17 cellular contexts compared by ENCODE assay signal in genomic region chr1:53575948-53576305, GRCh38.
DNase-seq lines count a peak whose midpoint lies in the region; TF ChIP-seq lines count a peak whose summit lies in the region.
"Had no signal": no experiment of that assay in that cellular context is flagged by ENCODE, and none has a peak within 500 bp of the region (broad histone marks: within the 10 kb centered on the region; RNA-seq: fewer than 3 reads in every experiment).

No MANE protein-coding gene starts in this region.

- no peaks in the 10 kb centered on the region for H3K36me3 Mint-ChIP-seq in brain

- H3K9me3 ChIP-seq in BLaER1: no peaks in the 10 kb centered on the region
- no peaks in the 10 kb centered on the region for H3K9me3 ChIP-seq in Loucy (ENCODE audit: insufficient read depth, low read depth, low read length)
- no peaks in the 10 kb centered on the region for H3K9me3 ChIP-seq in neuronal stem cell (replicated peaks in 1 of 2; ENCODE audit: control insufficient read depth in 2 of 2, insufficient read depth in 1 of 2, low read depth in 1 of 2, low read length in 2 of 2)
- H3K9me3 ChIP-seq: MG63, SJSA1 had no signal

- peak overlapping the region; percentile 0 for H3K18ac ChIP-seq in neuronal stem cell (ENCODE audit: low read length)

- peak overlapping the region in 1 of 5 experiments; percentile 13 for H3K4me3 Mint-ChIP-seq in brain

- H3K4ac ChIP-seq in neuronal stem cell (ENCODE audit: low read length): no peak overlapping the region

- H3K27ac ChIP-seq in BLaER1 (no peak overlapping the region), neuronal stem cell (replicated peaks; ENCODE audit: low read length) (no peak overlapping the region)
- H3K27ac ChIP-seq: PC-9, SJSA1 had no signal

- no peaks in the 10 kb centered on the region for H3K36me3 ChIP-seq in BLaER1
- no peaks in the 10 kb centered on the region for H3K36me3 ChIP-seq in Loucy (ENCODE audit: insufficient read depth, low read length)
- H3K36me3 ChIP-seq in neuronal stem cell (replicated peaks in 1 of 2; ENCODE audit: control insufficient read depth in 2 of 2, insufficient read depth in 2 of 2, low read length in 2 of 2): no peaks in the 10 kb centered on the region
- H3K36me3 ChIP-seq: MG63, SJSA1 had no signal

- H3K9me3 Mint-ChIP-seq in brain: peaks cover 0 to 4% (median 0%) of the 10 kb centered on the region in 5 experiments

- H3K27me3 ChIP-seq in BLaER1 (no peaks in the 10 kb centered on the region), Loucy (ENCODE audit: insufficient read depth, low read length, poor library complexity, severe bottlenecking) (no peaks in the 10 kb centered on the region), neuronal stem cell (ENCODE audit: control insufficient read depth in 3 of 3, insufficient read depth in 3 of 3, low read depth in 1 of 3, low read length in 3 of 3) (peaks cover 0 to 29% (median 0%) of the 10 kb centered on the region in 3 experiments)
- H3K27me3 ChIP-seq: MG63, SJSA1 had no signal

- H4K20me1 ChIP-seq in BLaER1: peaks cover 41% of the 10 kb centered on the region
- H4K20me1 ChIP-seq in Loucy (ENCODE audit: insufficient read depth, low read length, poor library complexity, severe bottlenecking): no peaks in the 10 kb centered on the region

- no peaks in the 10 kb centered on the region for H3K9me2 ChIP-seq in Loucy (replicated peaks; ENCODE audit: low read depth, low read length)

- WGBS in neuronal stem cell (ENCODE audit: extremely low coverage in 2 of 2, insufficient read length in 2 of 2, insufficient replicate concordance in 1 of 2), 2 donors: no CpG with 5 or more reads among the region's 5 CpGs

- H3K79me1 ChIP-seq in neuronal stem cell (ENCODE audit: low read depth, low read length): no peaks in the 10 kb centered on the region

- no peak overlapping the region for H2BK120ac ChIP-seq in neuronal stem cell (ENCODE audit: low read depth, low read length)

- no peak overlapping the region for H2AK5ac ChIP-seq in neuronal stem cell (ENCODE audit: low read depth, low read length)

- peak overlapping the region; percentile 82 for H3K4me2 ChIP-seq in BLaER1
- peak overlapping the region; percentile 59 for H3K4me2 ChIP-seq in Loucy (ENCODE audit: low read depth, low read length, poor library complexity, severe bottlenecking)
- no peak overlapping the region for H3K4me2 ChIP-seq in neuronal stem cell (ENCODE audit: insufficient read depth, low read length, poor library complexity, severe bottlenecking)
- H3K4me2 ChIP-seq: PC-9 had no signal

- peak overlapping the region; percentile 37 to 91 (median 40) for H3K27ac Mint-ChIP-seq in brain

- H3K4me3 ChIP-seq in BLaER1 (no peak overlapping the region), Loucy (ENCODE audit: low read length, poor library complexity, severe bottlenecking) (no peak overlapping the region), neuronal stem cell (ENCODE audit: low read length in 2 of 2) (no peak overlapping the region)
- H3K4me3 ChIP-seq: MG63, PC-9, SJSA1 had no signal

- H3K23ac ChIP-seq in neuronal stem cell (ENCODE audit: low read depth, low read length, poor library complexity): no peak overlapping the region

- no peak overlapping the region for H3K9ac ChIP-seq in BLaER1
- H3K9ac ChIP-seq in Loucy (ENCODE audit: low read depth, low read length, poor library complexity, severe bottlenecking): peak overlapping the region; percentile 71
- no peak overlapping the region for H3K9ac ChIP-seq in neuronal stem cell (ENCODE audit: low read depth, low read length, poor library complexity)

- H3K4me1 Mint-ChIP-seq in brain: peaks cover 66% of the 10 kb centered on the region

- H3K27me3 Mint-ChIP-seq in brain: peaks cover 4% of the 10 kb centered on the region

- DNase-seq in neuronal stem cell (ENCODE audit: low spot score) (no peak), NCI-H748 treated with DMSO at 0.1 percent for 48 hours (lab: John Stamatoyannopoulos, UW) (no peak), HUDEP-2 (lab: John Stamatoyannopoulos, UW; ENCODE audit: unreplicated experiment in 76 of 76) (no peak), SW 1271 (lab: John Stamatoyannopoulos, UW) (no peak), NCI-H2196 treated with DMSO at 0.1 percent for 48 hours (lab: John Stamatoyannopoulos, UW; ENCODE audit: unreplicated experiment) (no peak)
- DNase-seq: COR-L47, GF-D8, KG1, MG63, NCI-H1092, NCI-H1694 treated with DMSO at 0.1 percent for 48 hours, NCI-H446 treated with DMSO at 0.1 percent for 48 hours, PC-9 had no signal

- peak overlapping the region; percentile 35 for H2BK5ac ChIP-seq in neuronal stem cell (ENCODE audit: low read length)

- H2AFZ ChIP-seq in Loucy (ENCODE audit: low read length) (no peak overlapping the region), neuronal stem cell (ENCODE audit: low read length) (no peak overlapping the region)
- H2AFZ ChIP-seq: PC-9 had no signal

- H3K4me1 ChIP-seq in BLaER1 (peaks cover 39% of the 10 kb centered on the region), Loucy (ENCODE audit: insufficient read depth, low read length, poor library complexity, severe bottlenecking) (peaks cover 59% of the 10 kb centered on the region), neuronal stem cell (ENCODE audit: control insufficient read depth in 2 of 2, insufficient read depth in 1 of 2, low read depth in 1 of 2, low read length in 2 of 2) (peaks cover 4 to 21% of the 10 kb centered on the region in 2 donors)

- no peak overlapping the region for H4K91ac ChIP-seq in neuronal stem cell (ENCODE audit: low read depth, low read length, poor library complexity)

- no peaks in the 10 kb centered on the region for H3K79me2 ChIP-seq in Loucy (ENCODE audit: insufficient read depth, low read length)

- H2BK15ac ChIP-seq in neuronal stem cell (ENCODE audit: low read length): no peak overlapping the region

- no peak overlapping the region for H2BK12ac ChIP-seq in neuronal stem cell (ENCODE audit: low read length)

- no peak overlapping the region for H3K14ac ChIP-seq in neuronal stem cell (ENCODE audit: low read length)

- H3F3A ChIP-seq in Loucy (ENCODE audit: low read depth): no peaks in the 10 kb centered on the region

- no peak overlapping the region for H4K8ac ChIP-seq in neuronal stem cell (ENCODE audit: low read depth, low read length)

- no peak for TF ChIP-seq CTCF in Loucy (conservative IDR thresholded peaks at IDR 0.05; ENCODE audit: low read length)
- TF ChIP-seq CTCF in brain (conservative IDR thresholded peaks at IDR 0.05): no peak
